Comparison of ENCODE assay signal across 9 cellular contexts in genomic region chr3:113136071-113136470, GRCh38.
A peak's percentile ranks its signal among the peaks of the same experiment; 100 is the strongest.
DNase-seq lines count a peak whose midpoint lies in the region; ATAC-seq and TF ChIP-seq lines count a peak whose summit lies in the region.
"Had no signal": no experiment of that assay in that cellular context is flagged by ENCODE, and none has a peak within 500 bp of the region (broad histone marks: within the 10 kb centered on the region; RNA-seq: fewer than 3 reads in every experiment).

No MANE protein-coding gene starts in this region.

- no peaks in the 10 kb centered on the region for H3K79me2 ChIP-seq in parathyroid adenoma

- no peaks in the 10 kb centered on the region for H3K4me1 ChIP-seq in parathyroid adenoma

- no peaks in the 10 kb centered on the region for H3K27me3 ChIP-seq in parathyroid adenoma (ENCODE audit: control insufficient read depth, insufficient read depth, low read length)
- H3K27me3 ChIP-seq: SJCRH30 had no signal

- H3K4me3 ChIP-seq in parathyroid adenoma (ENCODE audit: low read depth, low read length) = no peak overlapping the region
- H3K4me3 ChIP-seq: SJCRH30 had no signal

- ATAC-seq in HG03354 (IDR thresholded peaks at IDR 0.05; ENCODE audit: poor library complexity, severe bottlenecking, unreplicated experiment) (no peak), HG03565 (IDR thresholded peaks at IDR 0.05; ENCODE audit: unreplicated experiment) (no peak)

- no peak overlapping the region for H2AFZ ChIP-seq in parathyroid adenoma

- no peak overlapping the region for H3K4me2 ChIP-seq in parathyroid adenoma (ENCODE audit: low read length)

- DNase-seq in GM03348 (ENCODE audit: low spot score) (peak; percentile 54), MV-4-11 (lab: John Stamatoyannopoulos, UW) (peak; percentile 10), dermis microvascular lymphatic vessel endothelial cell (ENCODE audit: low read depth in 2 of 2) (peak; percentile 5 to 35), NOMO-1 treated with dmso at 0.1 percent for 144 hours (lab: John Stamatoyannopoulos, UW; ENCODE audit: unreplicated experiment) (no peak)
- DNase-seq in stimulated activated CD8-positive, alpha-beta memory T cell treated with anti-CD3 and anti-CD28 coated beads, Interleukin-4, amount 100 ng/mL, for 48 hours = no peak

- H3K27ac ChIP-seq in parathyroid adenoma = no peak overlapping the region
- H3K27ac ChIP-seq: SJCRH30 had no signal

- no peaks in the 10 kb centered on the region for H3K36me3 ChIP-seq in parathyroid adenoma (ENCODE audit: control insufficient read depth, insufficient read depth, low read length)
- H3K36me3 ChIP-seq: SJCRH30 had no signal

- TF ChIP-seq CTCF in parathyroid adenoma (IDR thresholded peaks at IDR 0.05) = peak; percentile 68

- no peak overlapping the region for H3K9ac ChIP-seq in parathyroid adenoma

- H3K9me3 ChIP-seq in parathyroid adenoma (ENCODE audit: control insufficient read depth, low read length) = no peaks in the 10 kb centered on the region
- H3K9me3 ChIP-seq: SJCRH30 had no signal

Comparison
In these comparisons a context has a peak if more than half of its experiments do, and no peak if none do; other contexts are left out.
1. DNase-seq: peak in GM03348 (single experiment), MV-4-11 (single experiment) and dermis microvascular lymphatic vessel endothelial cell (2 of 2); none in stimulated activated CD8-positive, alpha-beta memory T cell treated with anti-CD3 and anti-CD28 coated beads, Interleukin-4, amount 100 ng/mL, for 48 hours (single experiment) and NOMO-1 treated with dmso at 0.1 percent for 144 hours (single experiment).